8 cellular contexts compared by ENCODE assay signal in genomic region chr11:57457643-57458023, GRCh38. TPM values are rescaled to one million over a fixed set of nuclear protein-coding genes. Genes with fewer than 3 reads are reported as not detected.
DNase-seq lines count a peak whose midpoint lies in the region; ATAC-seq lines count a peak whose summit lies in the region.

No MANE protein-coding gene starts in this region.

- H3K36me3 ChIP-seq in adipocyte (ENCODE audit: control insufficient read depth, insufficient read depth, low read length, severe bottlenecking) (no peaks in the 10 kb centered on the region), skeletal muscle tissue (ENCODE audit: control insufficient read depth in 3 of 3, insufficient read depth in 3 of 3, low read length in 3 of 3) (no peaks in the 10 kb centered on the region)

- H3K27ac ChIP-seq in skeletal muscle tissue (ENCODE audit: low read depth, low read length), result no peak overlapping the region

- H3K9ac ChIP-seq in adipocyte (ENCODE audit: low read length), result peak overlapping the region; percentile 7
- H3K9ac ChIP-seq in skeletal muscle tissue (ENCODE audit: low read depth in 1 of 3, low read length in 3 of 3), result no peak overlapping the region

- H3K4me1 ChIP-seq in adipocyte (ENCODE audit: control insufficient read depth, insufficient read depth, low read length) (peaks cover 13% of the 10 kb centered on the region), skeletal muscle tissue (ENCODE audit: control insufficient read depth in 3 of 3, insufficient read depth in 3 of 3, low read length in 3 of 3) (peaks cover 20 to 28% (median 22%) of the 10 kb centered on the region in 3 donors)

- in situ Hi-C loops in G401 (cut with HindIII; ENCODE audit: low sequenced_read_pairs), result no loop called here

- no peaks in the 10 kb centered on the region for H3K9me3 ChIP-seq in adipocyte (ENCODE audit: control insufficient read depth, low read length)
- H3K9me3 ChIP-seq in skeletal muscle tissue (ENCODE audit: control insufficient read depth in 3 of 3, low read length in 3 of 3), result no peaks in the 10 kb centered on the region

- H3K27me3 ChIP-seq in adipocyte (replicated peaks; ENCODE audit: control insufficient read depth, insufficient read depth, low read length) (peaks cover 10% of the 10 kb centered on the region), skeletal muscle tissue (ENCODE audit: control insufficient read depth in 3 of 3, insufficient read depth in 3 of 3, low read length in 3 of 3) (peaks cover 23 to 36% (median 29%) of the 10 kb centered on the region in 3 donors)

- DNase-seq in NOMO-1 (lab: John Stamatoyannopoulos, UW; ENCODE audit: unreplicated experiment in 2 of 2) (peak; percentile 60 to 71), NOMO-1 treated with dmso at 0.1 percent for 144 hours (lab: John Stamatoyannopoulos, UW; ENCODE audit: unreplicated experiment) (no peak), adipocyte (ENCODE audit: low read depth) (no peak), hepatic stellate cell (ENCODE audit: low spot score) (no peak), midbrain (lab: John Stamatoyannopoulos, UW) (no peak), G401 (ENCODE audit: low spot score) (no peak)

- ATAC-seq in HG03045 (IDR thresholded peaks at IDR 0.05; ENCODE audit: unreplicated experiment), result peak; percentile 17

- H3K4me3 ChIP-seq in adipocyte (ENCODE audit: low read length) (no peak overlapping the region), skeletal muscle tissue (ENCODE audit: low read length in 3 of 3) (peak overlapping the region; percentile 45 to 59 (median 50))

RNA-seq across cellular contexts. Expression of gene RTN4RL2, which starts 2.7 kb away (rescaled TPM):
- not detected for total RNA-seq in skeletal muscle tissue
- 2.9 TPM in 1 of 2 replicates, not detected in the other for total RNA-seq in G401 (2014; rRNA removed; shearing (Covaris generic))

RNA-seq across cellular contexts. Expression of gene SLC43A3, which starts 30.7 kb away (rescaled TPM):
- 15.1 TPM for total RNA-seq in skeletal muscle tissue
- total RNA-seq in G401 (2014; rRNA removed; shearing (Covaris generic)), result not detected in 2 replicates

RNA-seq across cellular contexts. Expression of gene SLC43A1, which starts 57.9 kb away (rescaled TPM):
- total RNA-seq in skeletal muscle tissue, result 18.3 TPM
- 8.8 and 15.1 TPM in 2 replicates for total RNA-seq in G401 (2014; rRNA removed; shearing (Covaris generic))

Comparison
In these comparisons a context has a peak if more than half of its experiments do, and no peak if none do; other contexts are left out.
1. DNase-seq: peak in NOMO-1 (2 of 2); none in NOMO-1 treated with dmso at 0.1 percent for 144 hours (single experiment), adipocyte (single experiment), hepatic stellate cell (single experiment), midbrain (single experiment) and G401 (single experiment).
2. RNA of gene SLC43A3, which starts 30.7 kb away (total RNA-seq): 15.1 TPM in skeletal muscle tissue (single experiment); not detected in G401; every median in the first group is over 10 times any median in the second.